In the genomic region with DNA sequence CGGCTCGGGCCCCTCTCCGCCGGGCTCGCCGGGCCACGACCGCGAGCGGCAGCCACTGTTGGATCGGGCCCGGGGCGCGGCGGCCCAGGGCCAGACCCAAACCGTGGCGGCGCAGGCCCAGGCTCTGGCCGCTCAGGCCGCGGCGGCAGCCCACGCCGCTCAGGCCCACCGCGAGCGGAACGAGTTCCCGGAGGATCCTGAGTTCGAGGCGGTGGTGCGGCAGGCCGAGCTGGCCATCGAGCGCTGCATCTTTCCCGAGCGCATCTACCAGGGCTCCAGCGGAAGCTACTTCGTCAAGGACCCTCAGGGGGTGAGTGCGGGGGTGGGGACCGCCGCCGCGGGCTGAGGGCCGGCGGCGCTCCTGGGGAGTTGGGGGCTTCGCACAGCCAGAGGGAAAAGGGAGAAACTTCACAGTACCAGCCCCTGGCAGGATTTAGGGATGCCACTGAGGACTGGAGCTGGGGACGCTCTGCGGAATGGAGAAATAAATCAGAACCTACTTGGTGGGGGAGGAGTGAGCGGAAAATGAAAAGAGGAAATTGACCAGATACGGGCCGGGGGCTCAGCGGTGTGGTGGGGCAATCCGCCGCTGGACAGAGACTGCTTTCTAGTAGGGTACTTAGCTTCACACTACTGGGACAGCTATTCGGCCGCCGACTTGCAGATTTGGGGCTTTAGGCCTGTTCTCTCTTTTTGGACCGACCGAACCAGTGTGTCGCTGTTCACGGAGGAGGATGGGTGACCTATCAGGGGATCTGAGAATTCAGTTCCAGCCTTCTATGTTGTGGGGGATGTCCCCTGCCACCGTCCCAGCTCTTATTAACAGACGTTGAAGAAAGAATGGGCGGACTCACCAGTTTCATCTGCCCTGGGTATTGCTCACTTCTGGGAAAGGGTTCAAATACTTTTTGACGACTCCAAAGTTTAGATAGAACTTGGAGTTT, we compare ENCODE assay signal across 8 cellular contexts. TPM values are rescaled to one million over a fixed set of nuclear protein-coding genes. Genes with fewer than 3 reads are reported as not detected.
DNase-seq lines count a peak whose midpoint lies in the region; ATAC-seq, FAIRE-seq and TF ChIP-seq lines count a peak whose summit lies in the region.

No MANE protein-coding gene starts in this region.

- peak overlapping the region; percentile 48 to 55 for H3K27ac ChIP-seq in kidney (ENCODE audit: low read depth in 2 of 2, low read length in 2 of 2)

- intact Hi-C loops in kidney (cut with DNase I) = no loop called here

- H3K4me3 ChIP-seq in bronchial epithelial cell (ENCODE audit: low read depth, low read length) = peak overlapping the region; percentile 79
- peak overlapping the region; percentile 81 to 83 for H3K4me3 ChIP-seq in kidney (ENCODE audit: low read length in 2 of 2)

- H3K4me1 ChIP-seq in kidney (ENCODE audit: control insufficient read depth in 1 of 2, insufficient read depth in 1 of 2, low read depth in 1 of 2, low read length in 2 of 2) = peaks cover 2 to 6% of the 10 kb centered on the region in 2 donors

- H3K27me3 ChIP-seq in bronchial epithelial cell (ENCODE audit: control insufficient read depth, insufficient read depth, low read length) = no peaks in the 10 kb centered on the region

- peak; percentile 13 for ATAC-seq in HG03064 (IDR thresholded peaks at IDR 0.05; ENCODE audit: low read depth, unreplicated experiment)

- no peaks in the 10 kb centered on the region for H3K9me3 ChIP-seq in kidney (ENCODE audit: control insufficient read depth in 1 of 2, low read length in 2 of 2)

- FAIRE-seq in bronchial epithelial cell (lab: Jason Lieb, UNC) (no peak), kidney (lab: Jason Lieb, UNC) (no peak)

- H3K36me3 ChIP-seq in bronchial epithelial cell (ENCODE audit: control insufficient read depth, insufficient read depth, low read length) = peaks cover 4% of the 10 kb centered on the region
- H3K36me3 ChIP-seq in kidney (ENCODE audit: control insufficient read depth in 1 of 2, insufficient read depth in 2 of 2, low read length in 2 of 2) = peaks cover 5 to 7% of the 10 kb centered on the region in 2 donors

- DNase-seq in activated CD4-positive, alpha-beta T cell treated with anti-CD3 and anti-CD28 coated beads for 48 hours = peak; percentile 35
- no peak for DNase-seq in activated CD4-positive, alpha-beta T cell treated with anti-CD3 and anti-CD28 coated beads for 1 hour
- peak; percentile 11 for DNase-seq in RPMI8226
- no peak for DNase-seq in bronchial epithelial cell (ENCODE audit: low read depth)
- DNase-seq in kidney = peak; percentile 80
- DNase-seq in stimulated activated CD4-positive, alpha-beta T cell treated with anti-CD3 and anti-CD28 coated beads, Interleukin-12 subunit alpha, Interleukin-12 subunit beta, amount 100 ng/mL, for 48 hours (ENCODE audit: low read depth in 2 of 3, low spot score in 1 of 3) = peak in 2 of 3 donors; percentile 4 to 8
- DNase-seq in NCI-H2196 treated with DMSO at 0.1 percent for 48 hours (lab: John Stamatoyannopoulos, UW; ENCODE audit: unreplicated experiment) = no peak

- TF ChIP-seq CTCF in bronchial epithelial cell (IDR thresholded peaks at IDR 0.05; ENCODE audit: insufficient read depth, low read length, severe bottlenecking) (no peak), kidney (IDR thresholded peaks at IDR 0.05; ENCODE audit: borderline replicate concordance, extremely low read depth, insufficient read depth) (no peak)

- H3K9ac ChIP-seq in kidney (ENCODE audit: low read length in 2 of 2) = peak overlapping the region; percentile 86 to 90

RNA-seq across cellular contexts. Expression of a gene that starts 0.7 kb away (rescaled TPM):
- total RNA-seq in bronchial epithelial cell (25.5 and 33.7 TPM in 2 replicates), kidney (14.2 TPM)
- polyA plus RNA-seq in kidney (ENCODE audit: insufficient read depth, low read depth, low replicate concordance) = 17.3 TPM

RNA-seq across cellular contexts. Expression of a gene that starts 7.8 kb away (rescaled TPM):
- 7.1 and 9.0 TPM in 2 replicates for total RNA-seq in bronchial epithelial cell
- total RNA-seq in kidney = 9.1 TPM
- 21.2 TPM for polyA plus RNA-seq in kidney (ENCODE audit: insufficient read depth, low read depth, low replicate concordance)

RNA-seq across cellular contexts. Expression of a gene that starts 45.9 kb away (rescaled TPM):
- total RNA-seq in bronchial epithelial cell (89.2 and 99.3 TPM in 2 replicates), kidney (10.7 TPM)
- polyA plus RNA-seq in kidney (ENCODE audit: insufficient read depth, low read depth, low replicate concordance) = 15.5 TPM

RNA-seq across cellular contexts. Expression of a gene that starts 51.6 kb away (rescaled TPM):
- total RNA-seq in bronchial epithelial cell (under 0.01 TPM in 1 of 2 replicates, not detected in the other), kidney (1.6 TPM)
- 0.77 TPM for polyA plus RNA-seq in kidney (ENCODE audit: insufficient read depth, low read depth, low replicate concordance)

RNA-seq across cellular contexts. Expression of a gene that starts 57.0 kb away (rescaled TPM):
- 0.13 and 0.26 TPM in 2 replicates for total RNA-seq in bronchial epithelial cell
- total RNA-seq in kidney = 28.8 TPM
- polyA plus RNA-seq in kidney (ENCODE audit: insufficient read depth, low read depth, low replicate concordance) = 100 TPM

Comparison
In these comparisons a context has a peak if more than half of its experiments do, and no peak if none do; other contexts are left out.
1. DNase-seq: peak in activated CD4-positive, alpha-beta T cell treated with anti-CD3 and anti-CD28 coated beads for 48 hours (single experiment), RPMI8226 (single experiment), kidney (single experiment) and stimulated activated CD4-positive, alpha-beta T cell treated with anti-CD3 and anti-CD28 coated beads, Interleukin-12 subunit alpha, Interleukin-12 subunit beta, amount 100 ng/mL, for 48 hours (2 of 3); none in activated CD4-positive, alpha-beta T cell treated with anti-CD3 and anti-CD28 coated beads for 1 hour (single experiment), bronchial epithelial cell (single experiment) and NCI-H2196 treated with DMSO at 0.1 percent for 48 hours (single experiment).